In the genomic region with DNA sequence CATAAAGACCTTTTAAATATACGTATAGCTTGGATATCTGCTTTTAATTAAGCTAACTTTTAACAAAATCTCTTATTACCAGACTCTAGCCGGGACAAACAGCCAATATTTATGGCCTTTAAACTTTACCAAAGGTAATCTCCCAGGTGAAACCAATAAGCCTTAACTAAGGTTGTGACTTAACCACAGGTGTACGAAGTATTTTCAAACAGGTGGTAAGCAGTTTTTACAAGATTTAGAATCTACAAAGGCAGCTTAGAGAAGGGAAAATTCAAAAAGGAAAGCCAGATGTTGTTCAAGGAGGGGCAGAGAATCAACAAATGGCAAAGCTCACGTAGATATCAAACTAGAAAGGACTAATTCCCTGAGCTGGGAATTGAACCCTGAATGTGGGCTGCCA, we compare ENCODE assay signal across 6 cellular contexts. TPM values are rescaled to one million over a fixed set of nuclear protein-coding genes. Genes with fewer than 3 reads are reported as not detected.
"Had no signal": no experiment of that assay in that cellular context is flagged by ENCODE, and none has a peak within 500 bp of the region (broad histone marks: within the 10 kb centered on the region; RNA-seq: fewer than 3 reads in every experiment).

No MANE protein-coding gene starts in this region.

- H3K4me3 ChIP-seq: GM23338, HAP-1 had no signal

- H3K4me3 Mint-ChIP-seq: GM23338 had no signal

- DNase-seq: IMR-90 had no signal

- H3K9me3 Mint-ChIP-seq: GM23338 had no signal

- H3K36me3 ChIP-seq: HAP-1 had no signal

- H3K4me1 ChIP-seq: HAP-1 had no signal

RNA-seq across cellular contexts. Expression of gene WFDC2, which starts 15.8 kb away (rescaled TPM):
- total RNA-seq: IMR-90 had no signal
- polyA plus RNA-seq: IMR-90 had no signal

RNA-seq across cellular contexts. Expression of gene SPINT3, which starts 30.0 kb away (rescaled TPM):
- total RNA-seq: GM23338, H1, H7, HT-29, IMR-90 had no signal
- polyA plus RNA-seq: GM23338, H1, IMR-90 had no signal

RNA-seq across cellular contexts. Expression of gene WFDC6, which starts 53.9 kb away (rescaled TPM):
- total RNA-seq: GM23338, H1, H7, HT-29, IMR-90 had no signal
- polyA plus RNA-seq: GM23338, H1, IMR-90 had no signal
